1 cellular context compared by ENCODE assay signal in the genomic region with DNA sequence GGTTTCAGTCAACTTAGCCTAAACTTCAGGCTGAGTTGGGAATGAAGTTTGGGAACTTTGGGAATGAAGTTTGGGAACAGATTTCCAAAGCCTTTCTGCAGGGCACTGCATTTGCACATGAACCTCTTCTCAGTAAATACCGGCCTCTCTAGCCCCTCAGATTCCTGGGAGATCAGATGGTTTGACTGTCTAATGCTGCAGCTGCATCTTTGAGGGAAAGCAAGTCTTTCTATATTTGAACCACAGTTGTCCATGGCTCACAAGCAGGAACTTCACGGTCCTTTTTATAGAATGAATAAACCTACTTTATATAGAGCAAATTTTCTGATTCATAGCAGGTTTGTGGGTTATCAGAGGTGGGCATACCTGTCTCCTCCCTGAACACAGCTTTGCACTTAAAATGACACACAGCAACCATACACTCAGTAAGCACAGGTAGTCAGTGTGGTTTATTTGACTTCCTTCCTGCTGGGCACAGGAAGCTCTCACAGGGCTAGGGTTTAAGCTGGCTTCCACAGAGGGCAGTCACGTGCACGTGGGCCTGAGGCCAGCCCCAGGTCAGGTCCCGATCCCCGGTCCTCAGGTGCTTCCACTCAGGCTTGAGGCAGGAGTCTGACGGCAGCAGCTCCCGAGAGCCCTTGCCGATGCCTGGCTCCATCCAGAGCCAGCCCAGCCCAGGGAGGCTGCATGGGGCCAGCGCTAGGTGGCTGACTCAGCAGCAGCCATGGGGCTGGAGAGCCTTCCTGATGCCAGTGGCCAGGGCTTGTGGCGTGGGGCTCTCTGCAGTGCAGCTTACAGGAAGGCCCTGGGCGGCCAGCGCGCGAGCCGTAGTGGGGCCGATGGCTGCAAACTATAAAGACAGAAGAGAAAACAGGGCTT.
TF ChIP-seq lines count a peak whose summit lies in the region.

No MANE protein-coding gene starts in this region.

TF ChIP-seq in K562, 482 proteins besides CTCF, POLR2A, EP300 and RAD21:
- TF ChIP-seq, protein P1, sequence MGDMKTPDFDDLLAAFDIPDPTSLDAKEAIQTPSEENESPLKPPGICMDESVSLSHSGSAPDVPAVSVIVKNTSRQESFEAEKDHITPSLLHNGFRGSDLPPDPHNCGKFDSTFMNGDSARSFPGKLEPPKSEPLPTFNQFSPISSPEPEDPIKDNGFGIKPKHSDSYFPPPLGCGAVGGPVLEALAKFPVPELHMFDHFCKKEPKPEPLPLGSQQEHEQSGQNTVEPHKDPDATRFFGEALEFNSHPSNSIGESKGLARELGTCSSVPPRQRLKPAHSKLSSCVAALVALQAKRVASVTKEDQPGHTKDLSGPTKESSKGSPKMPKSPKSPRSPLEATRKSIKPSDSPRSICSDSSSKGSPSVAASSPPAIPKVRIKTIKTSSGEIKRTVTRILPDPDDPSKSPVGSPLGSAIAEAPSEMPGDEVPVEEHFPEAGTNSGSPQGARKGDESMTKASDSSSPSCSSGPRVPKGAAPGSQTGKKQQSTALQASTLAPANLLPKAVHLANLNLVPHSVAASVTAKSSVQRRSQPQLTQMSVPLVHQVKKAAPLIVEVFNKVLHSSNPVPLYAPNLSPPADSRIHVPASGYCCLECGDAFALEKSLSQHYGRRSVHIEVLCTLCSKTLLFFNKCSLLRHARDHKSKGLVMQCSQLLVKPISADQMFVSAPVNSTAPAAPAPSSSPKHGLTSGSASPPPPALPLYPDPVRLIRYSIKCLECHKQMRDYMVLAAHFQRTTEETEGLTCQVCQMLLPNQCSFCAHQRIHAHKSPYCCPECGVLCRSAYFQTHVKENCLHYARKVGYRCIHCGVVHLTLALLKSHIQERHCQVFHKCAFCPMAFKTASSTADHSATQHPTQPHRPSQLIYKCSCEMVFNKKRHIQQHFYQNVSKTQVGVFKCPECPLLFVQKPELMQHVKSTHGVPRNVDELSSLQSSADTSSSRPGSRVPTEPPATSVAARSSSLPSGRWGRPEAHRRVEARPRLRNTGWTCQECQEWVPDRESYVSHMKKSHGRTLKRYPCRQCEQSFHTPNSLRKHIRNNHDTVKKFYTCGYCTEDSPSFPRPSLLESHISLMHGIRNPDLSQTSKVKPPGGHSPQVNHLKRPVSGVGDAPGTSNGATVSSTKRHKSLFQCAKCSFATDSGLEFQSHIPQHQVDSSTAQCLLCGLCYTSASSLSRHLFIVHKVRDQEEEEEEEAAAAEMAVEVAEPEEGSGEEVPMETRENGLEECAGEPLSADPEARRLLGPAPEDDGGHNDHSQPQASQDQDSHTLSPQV (IDR thresholded peaks at IDR 0.05) = no peak
- TF ChIP-seq POLR2G (IDR thresholded peaks at IDR 0.05; ENCODE audit: low read depth, low read length) = peak; percentile 26; the same call in 1 of the 2 replicates
TF ChIP-seq in K562: peak in this region for 1.
